Comparison of ENCODE assay signal across 11 cellular contexts in genomic region chr14:61544448-61545202, GRCh38.
DNase-seq lines count a peak whose midpoint lies in the region; ATAC-seq and TF ChIP-seq lines count a peak whose summit lies in the region.
"Had no signal": no experiment of that assay in that cellular context is flagged by ENCODE, and none has a peak within 500 bp of the region (broad histone marks: within the 10 kb centered on the region; RNA-seq: fewer than 3 reads in every experiment).

No MANE protein-coding gene starts in this region.

- peak overlapping the region; percentile 53 to 89 (median 80) for H3K27ac ChIP-seq in esophagus squamous epithelium
- no peak overlapping the region for H3K27ac ChIP-seq in neuronal stem cell (replicated peaks; ENCODE audit: low read length)

- H2BK15ac ChIP-seq in neuronal stem cell (ENCODE audit: low read length), result no peak overlapping the region

- peak overlapping the region; percentile 75 for H3K27ac Mint-ChIP-seq in stimulated activated naive CD8-positive, alpha-beta T cell treated with anti-CD3 and anti-CD28 coated beads, Interleukin-15, Interleukin-2, amounts not matched to agents 100 ng/mL and 50 ng/mL, for 24 hours
- peak overlapping the region in 1 of 2 donors; percentile 8 for H3K27ac Mint-ChIP-seq in stimulated activated naive CD8-positive, alpha-beta T cell treated with anti-CD3 and anti-CD28 coated beads, Interleukin-15, amount 100 ng/mL, for 72 hours

- H3K4me1 ChIP-seq in esophagus squamous epithelium (peaks cover 21 to 76% (median 59%) of the 10 kb centered on the region in 3 donors), neuronal stem cell (ENCODE audit: control insufficient read depth in 2 of 2, insufficient read depth in 1 of 2, low read depth in 1 of 2, low read length in 2 of 2) (peaks cover 0 to 11% of the 10 kb centered on the region in 2 donors)

- no peaks in the 10 kb centered on the region for H3K9me3 Mint-ChIP-seq in stimulated activated naive CD8-positive, alpha-beta T cell treated with anti-CD3 and anti-CD28 coated beads, Interleukin-15, Interleukin-2, amounts not matched to agents 100 ng/mL and 50 ng/mL, for 24 hours
- no peaks in the 10 kb centered on the region for H3K9me3 Mint-ChIP-seq in stimulated activated naive CD8-positive, alpha-beta T cell treated with anti-CD3 and anti-CD28 coated beads, Interleukin-15, amount 100 ng/mL, for 72 hours

- no peak overlapping the region for H3K4me2 ChIP-seq in neuronal stem cell (ENCODE audit: insufficient read depth, low read length, poor library complexity, severe bottlenecking)

- no peak for DNase-seq in stimulated activated naive CD8-positive, alpha-beta T cell treated with anti-CD3 and anti-CD28 coated beads, Interleukin-15, amount 100 ng/mL, for 72 hours
- DNase-seq in esophagus squamous epithelium (lab: John Stamatoyannopoulos, UW) (no peak), neuronal stem cell (ENCODE audit: low spot score) (no peak), NCI-H526 (lab: John Stamatoyannopoulos, UW) (no peak), activated gamma-delta T cell treated with Interleukin-2 at 50 U/mL for 16 hours (no peak), NCI-H128 (lab: John Stamatoyannopoulos, UW; ENCODE audit: unreplicated experiment) (no peak), RKO (ENCODE audit: low spot score) (no peak)
- DNase-seq: NCI-H1930; occipital lobe; stimulated activated CD4-positive, alpha-beta T cell treated with anti-CD3 and anti-CD28 coated beads, Interleukin-4, amount 100 ng/mL, for 1 hour had no signal

- peaks cover 78% of the 10 kb centered on the region for H3K36me3 Mint-ChIP-seq in stimulated activated naive CD8-positive, alpha-beta T cell treated with anti-CD3 and anti-CD28 coated beads, Interleukin-15, Interleukin-2, amounts not matched to agents 100 ng/mL and 50 ng/mL, for 24 hours (ENCODE audit: low read depth)

- H4K8ac ChIP-seq in neuronal stem cell (ENCODE audit: low read depth, low read length), result no peak overlapping the region

- no peak for TF ChIP-seq CTCF in esophagus squamous epithelium (IDR thresholded peaks at IDR 0.05)

- H2BK12ac ChIP-seq in neuronal stem cell (ENCODE audit: low read length), result no peak overlapping the region

- H3K79me1 ChIP-seq in neuronal stem cell (ENCODE audit: low read depth, low read length), result no peaks in the 10 kb centered on the region

- peak overlapping the region; percentile 1 for H3K9ac ChIP-seq in neuronal stem cell (ENCODE audit: low read depth, low read length, poor library complexity)

- no peak overlapping the region for H2BK120ac ChIP-seq in neuronal stem cell (ENCODE audit: low read depth, low read length)

- H3K4me3 ChIP-seq in esophagus squamous epithelium, result no peak overlapping the region
- no peak overlapping the region for H3K4me3 ChIP-seq in neuronal stem cell (ENCODE audit: low read length in 2 of 2)

- ATAC-seq in stimulated activated naive CD8-positive, alpha-beta T cell treated with anti-CD3 and anti-CD28 coated beads, Interleukin-15, amount 100 ng/mL, for 72 hours, result no peak

- no peaks in the 10 kb centered on the region for H3K27me3 Mint-ChIP-seq in stimulated activated naive CD8-positive, alpha-beta T cell treated with anti-CD3 and anti-CD28 coated beads, Interleukin-15, Interleukin-2, amounts not matched to agents 100 ng/mL and 50 ng/mL, for 24 hours
- no peaks in the 10 kb centered on the region for H3K27me3 Mint-ChIP-seq in stimulated activated naive CD8-positive, alpha-beta T cell treated with anti-CD3 and anti-CD28 coated beads, Interleukin-15, amount 100 ng/mL, for 72 hours

- peak overlapping the region; percentile 27 for H3K14ac ChIP-seq in neuronal stem cell (ENCODE audit: low read length)

- TF ChIP-seq POLR2A in esophagus squamous epithelium (IDR thresholded peaks at IDR 0.05), result no peak

- H3K4ac ChIP-seq in neuronal stem cell (ENCODE audit: low read length), result no peak overlapping the region

- H3K23ac ChIP-seq in neuronal stem cell (ENCODE audit: low read depth, low read length, poor library complexity), result no peak overlapping the region

- WGBS in esophagus squamous epithelium, 2 donors, result 82 to 87% methylated on average over 11 of the region's 11 CpGs
- no CpG with 5 or more reads among the region's 11 CpGs for WGBS in neuronal stem cell (ENCODE audit: extremely low coverage in 2 of 2, insufficient read length in 2 of 2, insufficient replicate concordance in 1 of 2), 2 donors

- H3K27me3 ChIP-seq in esophagus squamous epithelium (no peaks in the 10 kb centered on the region), neuronal stem cell (ENCODE audit: control insufficient read depth in 3 of 3, insufficient read depth in 3 of 3, low read depth in 1 of 3, low read length in 3 of 3) (no peaks in the 10 kb centered on the region)

- H3K36me3 ChIP-seq in esophagus squamous epithelium, result peaks cover 0 to 43% (median 0%) of the 10 kb centered on the region in 3 donors
- no peaks in the 10 kb centered on the region for H3K36me3 ChIP-seq in neuronal stem cell (replicated peaks in 1 of 2; ENCODE audit: control insufficient read depth in 2 of 2, insufficient read depth in 2 of 2, low read length in 2 of 2)

- H2AK5ac ChIP-seq in neuronal stem cell (ENCODE audit: low read depth, low read length), result no peak overlapping the region

- H4K91ac ChIP-seq in neuronal stem cell (ENCODE audit: low read depth, low read length, poor library complexity), result no peak overlapping the region

- H3K4me1 Mint-ChIP-seq in stimulated activated naive CD8-positive, alpha-beta T cell treated with anti-CD3 and anti-CD28 coated beads, Interleukin-15, Interleukin-2, amounts not matched to agents 100 ng/mL and 50 ng/mL, for 24 hours (ENCODE audit: low read depth), result peaks cover 30% of the 10 kb centered on the region
- peaks cover 41% of the 10 kb centered on the region for H3K4me1 Mint-ChIP-seq in stimulated activated naive CD8-positive, alpha-beta T cell treated with anti-CD3 and anti-CD28 coated beads, Interleukin-15, amount 100 ng/mL, for 72 hours

- H3K9me3 ChIP-seq in esophagus squamous epithelium (no peaks in the 10 kb centered on the region), neuronal stem cell (replicated peaks in 1 of 2; ENCODE audit: control insufficient read depth in 2 of 2, insufficient read depth in 1 of 2, low read depth in 1 of 2, low read length in 2 of 2) (no peaks in the 10 kb centered on the region)

- H3K4me3 Mint-ChIP-seq in stimulated activated naive CD8-positive, alpha-beta T cell treated with anti-CD3 and anti-CD28 coated beads, Interleukin-15, Interleukin-2, amounts not matched to agents 100 ng/mL and 50 ng/mL, for 24 hours, result no peak overlapping the region
- no peak overlapping the region for H3K4me3 Mint-ChIP-seq in stimulated activated naive CD8-positive, alpha-beta T cell treated with anti-CD3 and anti-CD28 coated beads, Interleukin-15, amount 100 ng/mL, for 72 hours

- no peak overlapping the region for H2AFZ ChIP-seq in neuronal stem cell (ENCODE audit: low read length)

- intact Hi-C loops in esophagus squamous epithelium (cut with DNase I), result no loop called here

- no peak overlapping the region for H2BK5ac ChIP-seq in neuronal stem cell (ENCODE audit: low read length)

- peak overlapping the region; percentile 30 for H3K18ac ChIP-seq in neuronal stem cell (ENCODE audit: low read length)
